In genomic region chr19:3343619-3344502, GRCh38 we compare ENCODE assay signal across 8 cellular contexts. TPM values are rescaled to one million over a fixed set of nuclear protein-coding genes. Genes with fewer than 3 reads are reported as not detected.
DNase-seq lines count a peak whose midpoint lies in the region; ATAC-seq and TF ChIP-seq lines count a peak whose summit lies in the region.

No MANE protein-coding gene starts in this region.

- H3K4me3 Mint-ChIP-seq in naive thymus-derived CD4-positive, alpha-beta T cell: peak overlapping the region in 6 of 10 donors; percentile 38 to 77 (median 51)

- H3K27ac Mint-ChIP-seq in naive thymus-derived CD4-positive, alpha-beta T cell: peak overlapping the region in 6 of 9 donors; percentile 17 to 81 (median 42)

- no peaks in the 10 kb centered on the region for H3K36me3 Mint-ChIP-seq in naive thymus-derived CD4-positive, alpha-beta T cell

- no peaks in the 10 kb centered on the region for H3K9me3 Mint-ChIP-seq in naive thymus-derived CD4-positive, alpha-beta T cell

- POLR2A ChIA-PET in naive thymus-derived CD4-positive, alpha-beta T cell (lab: Charles Lee): no interaction called here

- no peak overlapping the region for H3K27ac ChIP-seq in naive thymus-derived CD4-positive, alpha-beta T cell (ENCODE audit: low read depth, low read length)

- peak; percentile 67 for DNase-seq in GM04503 (ENCODE audit: low read depth)
- peak; percentile 93 for DNase-seq in NB4 (ENCODE audit: low read depth)
- peak; percentile 47 for DNase-seq in activated CD4-positive, alpha-beta T cell treated with anti-CD3 and anti-CD28 coated beads, Interleukin-2, amount 50 U/mL, for 1 hour
- peak; percentile 54 for DNase-seq in epithelial cell of proximal tubule (ENCODE audit: low read depth)
- DNase-seq in naive thymus-derived CD4-positive, alpha-beta T cell: peak in 5 of 9 donors; percentile 27 to 56 (median 44)

- H3K27me3 Mint-ChIP-seq in naive thymus-derived CD4-positive, alpha-beta T cell: no peaks in the 10 kb centered on the region

- no peaks in the 10 kb centered on the region for H3K36me3 ChIP-seq in naive thymus-derived CD4-positive, alpha-beta T cell (ENCODE audit: control insufficient read depth in 2 of 3, insufficient read depth in 3 of 3, low read length in 3 of 3)

- H3K4me3 ChIP-seq in NB4 (ENCODE audit: low read depth, low read length): no peak overlapping the region
- peak overlapping the region; percentile 50 for H3K4me3 ChIP-seq in epithelial cell of proximal tubule (ENCODE audit: low read depth, low read length)
- H3K4me3 ChIP-seq in naive thymus-derived CD4-positive, alpha-beta T cell (ENCODE audit: low read length): peak overlapping the region; percentile 41

- intact Hi-C loops in naive thymus-derived CD4-positive, alpha-beta T cell (cut with micrococcal nuclease): no loop called here

- peaks cover 2% of the 10 kb centered on the region in 2 donors for H3K4me1 ChIP-seq in naive thymus-derived CD4-positive, alpha-beta T cell (ENCODE audit: control insufficient read depth in 2 of 2, insufficient read depth in 2 of 2, low read length in 2 of 2)

- H3K4me1 Mint-ChIP-seq in naive thymus-derived CD4-positive, alpha-beta T cell: peaks cover 0 to 10% (median 2%) of the 10 kb centered on the region in 7 donors

- TF ChIP-seq CTCF in NB4 (IDR thresholded peaks at IDR 0.05; ENCODE audit: low read depth, low read length) (no peak), epithelial cell of proximal tubule (conservative IDR thresholded peaks at IDR 0.05; ENCODE audit: low read depth, low read length) (peak; percentile 11)

- H3K27me3 ChIP-seq in naive thymus-derived CD4-positive, alpha-beta T cell (ENCODE audit: control insufficient read depth in 2 of 2, insufficient read depth in 2 of 2, low read length in 2 of 2): no peaks in the 10 kb centered on the region

- peak; percentile 94 for ATAC-seq in naive thymus-derived CD4-positive, alpha-beta T cell
- no peak for ATAC-seq in GM19328 (IDR thresholded peaks at IDR 0.05; ENCODE audit: unreplicated experiment)
- ATAC-seq in HG03571 (IDR thresholded peaks at IDR 0.05; ENCODE audit: unreplicated experiment): no peak
- ATAC-seq in HG02759 (IDR thresholded peaks at IDR 0.05; ENCODE audit: unreplicated experiment): no peak

- H3K9me3 ChIP-seq in naive thymus-derived CD4-positive, alpha-beta T cell (ENCODE audit: control insufficient read depth in 2 of 3, low read length in 3 of 3): no peaks in the 10 kb centered on the region

- TF ChIP-seq POLR2A in NB4 (IDR thresholded peaks at IDR 0.05; ENCODE audit: extremely low read depth, insufficient read length): no peak

- CTCF ChIA-PET in naive thymus-derived CD4-positive, alpha-beta T cell (lab: Charles Lee): interaction anchor here (1.6 kb wide), 1 partner anchor 86 kb away, joined by 6 read pairs; no protein-coding TSS in a partner anchor

RNA-seq across cellular contexts. Expression of gene NFIC, which starts 22.5 kb away (rescaled TPM):
- total RNA-seq in epithelial cell of proximal tubule: 16.8 and 31.2 TPM in 2 replicates
- 10 to 100 TPM; 15.0 to 35.2 (median 33.1) TPM for total RNA-seq in naive thymus-derived CD4-positive, alpha-beta T cell
- 10 to 100 TPM; 12.2 to 24.6 TPM for polyA plus RNA-seq in naive thymus-derived CD4-positive, alpha-beta T cell
